ENCODE assay signal across 23 cellular contexts in genomic region chr9:18137815-18138214, GRCh38.
DNase-seq lines count a peak whose midpoint lies in the region; ATAC-seq, FAIRE-seq and TF ChIP-seq lines count a peak whose summit lies in the region.
"Had no signal": no experiment of that assay in that cellular context is flagged by ENCODE, and none has a peak within 500 bp of the region (broad histone marks: within the 10 kb centered on the region; RNA-seq: fewer than 3 reads in every experiment).

No MANE protein-coding gene starts in this region.

- H3K23me2 ChIP-seq in H1 (ENCODE audit: low read depth, low read length) = no peaks in the 10 kb centered on the region

- 77 to 79% methylated on average over 4 of the region's 4 CpGs for WGBS in heart right ventricle, 2 donors
- WGBS in H1 (ENCODE audit: extremely low coverage in 1 of 2, insufficient coverage in 1 of 2, insufficient read length in 1 of 2, insufficient replicate concordance in 2 of 2, low coverage in 1 of 2, low lambda C conversion rate in 2 of 2, missing lambda C conversion rate in 1 of 2), 2 experiments = 86% methylated on average over 4 of the region's 4 CpGs; no CpG with 5 or more reads in 1 of the 2 experiments

- CTCF ChIA-PET in H1 (lab: Charles Lee; ENCODE audit: partially characterized antibody) = no interaction called here

- H3K23ac ChIP-seq in H1 (ENCODE audit: insufficient read length) = no peak overlapping the region

- no peak overlapping the region for H2BK5ac ChIP-seq in H1 (ENCODE audit: low read depth, low read length)

- FAIRE-seq in H1 (lab: Jason Lieb, UNC) = no peak
- FAIRE-seq: A204.1, H54, K562, RCC 7860 had no signal

- no peak overlapping the region for H4K5ac ChIP-seq in H1 (ENCODE audit: insufficient read length, low read depth, low read length)

- peak; percentile 10 for TF ChIP-seq CTCF in cardiac muscle cell (IDR thresholded peaks at IDR 0.05; ENCODE audit: low read depth, low read length)
- no peak for TF ChIP-seq CTCF in heart right ventricle (IDR thresholded peaks at IDR 0.05)
- TF ChIP-seq CTCF in Loucy (conservative IDR thresholded peaks at IDR 0.05; ENCODE audit: low read length) = peak; percentile 39
- TF ChIP-seq CTCF in H1 (IDR thresholded peaks at IDR 0.05; ENCODE audit: control extremely low read depth in 1 of 3, insufficient read depth in 1 of 3, low read depth in 1 of 3, low read length in 3 of 3) = peak in 1 of 3 experiments; percentile 18; a peak in 1 of 4 replicates
- TF ChIP-seq CTCF in retinal pigment epithelial cell (conservative IDR thresholded peaks at IDR 0.05; ENCODE audit: low read depth, low read length) = peak; percentile 22

- H2BK12ac ChIP-seq in H1 (ENCODE audit: low read depth, low read length) = no peak overlapping the region

- no peak overlapping the region for H4K8ac ChIP-seq in H1 (ENCODE audit: extremely low read depth, insufficient read depth, low read length)

- no peak overlapping the region for H4K91ac ChIP-seq in H1 (replicated peaks; ENCODE audit: insufficient read length, low read length)

- no peak overlapping the region for H3K18ac ChIP-seq in H1 (ENCODE audit: extremely low read depth, low read length)

- H4K20me1 ChIP-seq in Loucy (ENCODE audit: insufficient read depth, low read length, poor library complexity, severe bottlenecking) = no peaks in the 10 kb centered on the region
- no peaks in the 10 kb centered on the region for H4K20me1 ChIP-seq in H1 (replicated peaks in 1 of 2; ENCODE audit: control insufficient read depth in 1 of 2, insufficient read depth in 2 of 2, low read length in 2 of 2)
- H4K20me1 ChIP-seq: BLaER1 treated with 17β-estradiol and CSF1 and Interleukin-3, amounts not matched to agents 10 nM and 100 nM had no signal

- H2BK20ac ChIP-seq in H1 (ENCODE audit: low read length) = no peak overlapping the region

- no peaks in the 10 kb centered on the region for H3K79me1 ChIP-seq in H1 (ENCODE audit: low read depth, low read length)

- H2BK15ac ChIP-seq in H1 (ENCODE audit: low read length) = no peak overlapping the region

- H3K9me2 ChIP-seq in Loucy (replicated peaks; ENCODE audit: low read depth, low read length) = no peaks in the 10 kb centered on the region

- no peaks in the 10 kb centered on the region for H3K9me3 ChIP-seq in cardiac muscle cell (ENCODE audit: low read depth)
- no peaks in the 10 kb centered on the region for H3K9me3 ChIP-seq in heart right ventricle
- no peaks in the 10 kb centered on the region for H3K9me3 ChIP-seq in Loucy (ENCODE audit: insufficient read depth, low read depth, low read length)
- H3K9me3 ChIP-seq in H1 (ENCODE audit: insufficient read depth in 2 of 2, low read depth in 1 of 2, low read length in 1 of 2) = no peaks in the 10 kb centered on the region
- H3K9me3 ChIP-seq: BLaER1 treated with 17β-estradiol and CSF1 and Interleukin-3, amounts not matched to agents 10 nM and 100 nM had no signal

- no peak overlapping the region for H2AFZ ChIP-seq in Loucy (ENCODE audit: low read length)
- no peak overlapping the region for H2AFZ ChIP-seq in H1 (ENCODE audit: low read length)

- no peak for TF ChIP-seq POLR2A in H1 (IDR thresholded peaks at IDR 0.05; ENCODE audit: control extremely low read depth in 1 of 2, low read depth in 2 of 2, low read length in 2 of 2)

- POLR2A ChIA-PET in H1 (lab: Charles Lee; ENCODE audit: partially characterized antibody) = no interaction called here

- no peak overlapping the region for H2AK5ac ChIP-seq in H1 (ENCODE audit: low read depth, low read length)

- H3K4me3 ChIP-seq in cardiac muscle cell (no peak overlapping the region), heart right ventricle (no peak overlapping the region), Loucy (ENCODE audit: low read length, poor library complexity, severe bottlenecking) (no peak overlapping the region), H1 (ENCODE audit: extremely low read depth in 1 of 4, insufficient read depth in 2 of 4, low read depth in 3 of 4, low read length in 4 of 4) (no peak overlapping the region), retinal pigment epithelial cell (ENCODE audit: low read length) (no peak overlapping the region)
- H3K4me3 ChIP-seq: BLaER1 treated with 17β-estradiol and CSF1 and Interleukin-3, amounts not matched to agents 10 nM and 100 nM; K562; SK-N-MC had no signal

- peak; percentile 9 to 31; a peak in 1 of 4 replicates for TF ChIP-seq RAD21 in H1 (IDR thresholded peaks at IDR 0.05 in 1 of 2, conservative IDR thresholded peaks at IDR 0.05 in 1 of 2; ENCODE audit: low read depth in 2 of 2, low read length in 2 of 2)

- H3K79me2 ChIP-seq in Loucy (ENCODE audit: insufficient read depth, low read length) (no peaks in the 10 kb centered on the region), H1 (ENCODE audit: control insufficient read depth in 1 of 2, insufficient read depth in 2 of 2, low read length in 2 of 2) (no peaks in the 10 kb centered on the region)

- H3K27me3 ChIP-seq in cardiac muscle cell (peaks cover 5% of the 10 kb centered on the region), heart right ventricle (peaks cover 0 to 5% (median 0%) of the 10 kb centered on the region in 7 donors), Loucy (ENCODE audit: insufficient read depth, low read length, poor library complexity, severe bottlenecking) (no peaks in the 10 kb centered on the region), H1 (replicated peaks in 1 of 4; ENCODE audit: control insufficient read depth in 3 of 4, extremely low read depth in 1 of 4, insufficient read depth in 3 of 4, low read length in 3 of 4) (no peaks in the 10 kb centered on the region)
- H3K27me3 ChIP-seq: BLaER1 treated with 17β-estradiol and CSF1 and Interleukin-3, amounts not matched to agents 10 nM and 100 nM had no signal

- no peaks in the 10 kb centered on the region for H3K4me1 ChIP-seq in cardiac muscle cell (ENCODE audit: low read depth)
- no peaks in the 10 kb centered on the region for H3K4me1 ChIP-seq in heart right ventricle
- H3K4me1 ChIP-seq in Loucy (ENCODE audit: insufficient read depth, low read length, poor library complexity, severe bottlenecking) = no peaks in the 10 kb centered on the region
- no peaks in the 10 kb centered on the region for H3K4me1 ChIP-seq in H1 (replicated peaks in 1 of 4; ENCODE audit: control insufficient read depth in 3 of 4, insufficient read depth in 4 of 4, low read length in 3 of 4)
- H3K4me1 ChIP-seq: BLaER1 treated with 17β-estradiol and CSF1 and Interleukin-3, amounts not matched to agents 10 nM and 100 nM had no signal

- intact Hi-C loops in heart right ventricle (cut with DNase I) = loop anchor here in 1 of 10 donors (10.0 kb wide), 1 partner anchor 323 kb away; no protein-coding TSS in a partner anchor

- H3K9ac ChIP-seq in Loucy (ENCODE audit: low read depth, low read length, poor library complexity, severe bottlenecking) (no peak overlapping the region), H1 (replicated peaks in 1 of 4; ENCODE audit: extremely low read depth in 1 of 4, low read depth in 3 of 4, low read length in 3 of 4) (no peak overlapping the region)
- H3K9ac ChIP-seq: BLaER1 treated with 17β-estradiol and CSF1 and Interleukin-3, amounts not matched to agents 10 nM and 100 nM had no signal

- H3K4me2 ChIP-seq in Loucy (ENCODE audit: low read depth, low read length, poor library complexity, severe bottlenecking) (no peak overlapping the region), H1 (ENCODE audit: insufficient read depth in 1 of 2, low read depth in 2 of 2, low read length in 2 of 2) (no peak overlapping the region)
- H3K4me2 ChIP-seq: BLaER1 treated with 17β-estradiol and CSF1 and Interleukin-3, amounts not matched to agents 10 nM and 100 nM had no signal

- no peak overlapping the region for H2BK120ac ChIP-seq in H1 (replicated peaks; ENCODE audit: low read depth, low read length)

- H3K36me3 ChIP-seq in cardiac muscle cell (no peaks in the 10 kb centered on the region), heart right ventricle (no peaks in the 10 kb centered on the region), Loucy (ENCODE audit: insufficient read depth, low read length) (no peaks in the 10 kb centered on the region), H1 (ENCODE audit: control insufficient read depth in 2 of 4, insufficient read depth in 4 of 4, low read length in 3 of 4) (no peaks in the 10 kb centered on the region; a peak in 1 of 8 replicates)
- H3K36me3 ChIP-seq: BLaER1 treated with 17β-estradiol and CSF1 and Interleukin-3, amounts not matched to agents 10 nM and 100 nM had no signal

- H3F3A ChIP-seq in Loucy (ENCODE audit: low read depth) = no peaks in the 10 kb centered on the region

- H3K4ac ChIP-seq in H1 (replicated peaks; ENCODE audit: insufficient read length, low read depth, low read length) = no peak overlapping the region

- no peak for ATAC-seq in heart right ventricle
- no peak for ATAC-seq in HG03439 (IDR thresholded peaks at IDR 0.05; ENCODE audit: unreplicated experiment)
- ATAC-seq in GM18858 (IDR thresholded peaks at IDR 0.05; ENCODE audit: unreplicated experiment) = no peak
- ATAC-seq: CD8-positive, alpha-beta T cell; K562; T-cell had no signal

- H3K56ac ChIP-seq in H1 (replicated peaks; ENCODE audit: insufficient read length, low read depth, low read length) = no peak overlapping the region

- H3K14ac ChIP-seq in H1 (ENCODE audit: insufficient read length) = no peak overlapping the region

- DNase-seq in cardiac muscle cell (ENCODE audit: low read depth in 1 of 2, low spot score in 1 of 2) (no peak), heart right ventricle (no peak), H1 (ENCODE audit: low read depth in 1 of 2, low spot score in 2 of 2) (no peak), retinal pigment epithelial cell (ENCODE audit: low read depth) (no peak), AG08396 (ENCODE audit: low spot score) (no peak)
- DNase-seq: Calu3; CD8-positive, alpha-beta T cell; DMS79; MV-4-11; NCI-H187 treated with DMSO at 0.1 percent for 48 hours; NCI-H446; NCI-H526 treated with DMSO at 0.1 percent for 48 hours; Right ventricle myocardium superior; T-cell had no signal

- H3K27ac ChIP-seq in cardiac muscle cell (no peak overlapping the region), heart right ventricle (no peak overlapping the region), H1 (ENCODE audit: low read depth, low read length) (no peak overlapping the region)
- H3K27ac ChIP-seq: BLaER1 treated with 17β-estradiol and CSF1 and Interleukin-3, amounts not matched to agents 10 nM and 100 nM; SK-N-MC had no signal

- no peak for TF ChIP-seq EP300 in H1 (IDR thresholded peaks at IDR 0.05; ENCODE audit: borderline replicate concordance in 1 of 2, low read depth in 2 of 2, low read length in 2 of 2)

TF ChIP-seq in H1, 55 proteins besides CTCF, POLR2A, EP300 and RAD21 (continues in another document):
- TF ChIP-seq SRF (IDR thresholded peaks at IDR 0.05; ENCODE audit: low read depth, low read length) (no peak), EGR1 (IDR thresholded peaks at IDR 0.05; ENCODE audit: borderline replicate concordance, low read depth, low read length) (no peak), RFX5 (IDR thresholded peaks at IDR 0.05; ENCODE audit: borderline replicate concordance, low read depth, low read length) (no peak), SP4 (IDR thresholded peaks at IDR 0.05; ENCODE audit: low read length) (no peak), MAFK (IDR thresholded peaks at IDR 0.05; ENCODE audit: low read depth, low read length) (no peak), RBBP5 (IDR thresholded peaks at IDR 0.05; ENCODE audit: borderline replicate concordance, low read depth, low read length) (no peak), CHD2 (IDR thresholded peaks at IDR 0.05; ENCODE audit: low read length) (no peak), TCF12 (IDR thresholded peaks at IDR 0.05; ENCODE audit: low read depth, low read length) (no peak)

Comparison
In these comparisons a context has a peak if more than half of its experiments do, and no peak if none do; other contexts are left out.
1. CTCF ChIP-seq: peak in cardiac muscle cell (single experiment), Loucy (single experiment) and retinal pigment epithelial cell (single experiment); none in heart right ventricle (0 of 9).